Comparison of ENCODE assay signal across 1 cellular context in genomic region chr16:23148513-23149266, GRCh38.
TF ChIP-seq lines count a peak whose summit lies in the region.

No MANE protein-coding gene starts in this region.

TF ChIP-seq in HepG2, 621 proteins besides CTCF, POLR2A, EP300 and RAD21 (continued from another document):
- TF ChIP-seq AFF4 (CRISPR knock-in tag; IDR thresholded peaks at IDR 0.05) (no peak), TEAD3 (CRISPR knock-in tag; optimal IDR thresholded peaks at IDR 0.05; ENCODE audit: borderline replicate concordance) (peak; percentile 10), SP140L (CRISPR knock-in tag; IDR thresholded peaks at IDR 0.05; ENCODE audit: borderline replicate concordance) (no peak), KMT2A (CRISPR knock-in tag; IDR thresholded peaks at IDR 0.05) (peak; percentile 85), ZNF33B (CRISPR knock-in tag; IDR thresholded peaks at IDR 0.05) (0 out of 2 replicates have a peak, but pooled peaks have one; percentile 29), SUZ12 (IDR thresholded peaks at IDR 0.05; ENCODE audit: low read depth, low read length) (no peak), ZNF841 (CRISPR knock-in tag; IDR thresholded peaks at IDR 0.05; ENCODE audit: borderline replicate concordance) (peak; percentile 76; the same call in 1 of the 2 replicates), MAFG (CRISPR knock-in tag; IDR thresholded peaks at IDR 0.05) (peak; percentile 49; the same call in 1 of the 2 replicates), ZC3H13 (CRISPR knock-in tag; IDR thresholded peaks at IDR 0.05) (peak; percentile 88), POLR2G (IDR thresholded peaks at IDR 0.05; ENCODE audit: low read depth, low read length) (peak; percentile 64), PHF20 (CRISPR knock-in tag; IDR thresholded peaks at IDR 0.05) (peak; percentile 42), CENPX (CRISPR knock-in tag; IDR thresholded peaks at IDR 0.05) (no peak), ZNF503 (CRISPR knock-in tag; IDR thresholded peaks at IDR 0.05) (peak; percentile 67; the same call in 1 of the 2 replicates), TCF7 (IDR thresholded peaks at IDR 0.05; ENCODE audit: low read depth) (peak; percentile 17; the same call in 1 of the 2 replicates), CREB3 (CRISPR knock-in tag; IDR thresholded peaks at IDR 0.05) (peak; percentile 86; the same call in 1 of the 2 replicates), ISL2 (CRISPR knock-in tag; IDR thresholded peaks at IDR 0.05) (0 out of 2 replicates have a peak, but pooled peaks have one; percentile 28), ZNF7 (CRISPR knock-in tag; IDR thresholded peaks at IDR 0.05) (0 out of 2 replicates have a peak, but pooled peaks have one; percentile 14), ZNF670 (CRISPR knock-in tag; IDR thresholded peaks at IDR 0.05; ENCODE audit: borderline replicate concordance) (no peak; the same call in 1 of the 2 replicates), RNF219 (CRISPR knock-in tag; IDR thresholded peaks at IDR 0.05) (no peak), GPN1 (CRISPR knock-in tag; IDR thresholded peaks at IDR 0.05; ENCODE audit: borderline replicate concordance) (no peak; the same call in 1 of the 2 replicates), ZNF558 (CRISPR knock-in tag; IDR thresholded peaks at IDR 0.05; ENCODE audit: borderline replicate concordance) (no peak; the same call in 1 of the 2 replicates), RXRB (CRISPR knock-in tag; IDR thresholded peaks at IDR 0.05; ENCODE audit: borderline replicate concordance) (peak; percentile 86), ZNF230 (CRISPR knock-in tag; IDR thresholded peaks at IDR 0.05) (peak; percentile 58; the same call in 1 of the 2 replicates), MBD4 (IDR thresholded peaks at IDR 0.05; ENCODE audit: borderline replicate concordance, low read length) (no peak), MTA3 (CRISPR knock-in tag; IDR thresholded peaks at IDR 0.05) (no peak), ZNF768 (CRISPR knock-in tag; IDR thresholded peaks at IDR 0.05) (peak; percentile 88; the same call in 1 of the 2 replicates)
- TF ChIP-seq, protein P1, sequence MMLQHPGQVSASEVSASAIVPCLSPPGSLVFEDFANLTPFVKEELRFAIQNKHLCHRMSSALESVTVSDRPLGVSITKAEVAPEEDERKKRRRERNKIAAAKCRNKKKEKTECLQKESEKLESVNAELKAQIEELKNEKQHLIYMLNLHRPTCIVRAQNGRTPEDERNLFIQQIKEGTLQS (CRISPR knock-in tag; IDR thresholded peaks at IDR 0.05), result peak; percentile 59; the same call in 1 of the 2 replicates
- TF ChIP-seq, protein P2, sequence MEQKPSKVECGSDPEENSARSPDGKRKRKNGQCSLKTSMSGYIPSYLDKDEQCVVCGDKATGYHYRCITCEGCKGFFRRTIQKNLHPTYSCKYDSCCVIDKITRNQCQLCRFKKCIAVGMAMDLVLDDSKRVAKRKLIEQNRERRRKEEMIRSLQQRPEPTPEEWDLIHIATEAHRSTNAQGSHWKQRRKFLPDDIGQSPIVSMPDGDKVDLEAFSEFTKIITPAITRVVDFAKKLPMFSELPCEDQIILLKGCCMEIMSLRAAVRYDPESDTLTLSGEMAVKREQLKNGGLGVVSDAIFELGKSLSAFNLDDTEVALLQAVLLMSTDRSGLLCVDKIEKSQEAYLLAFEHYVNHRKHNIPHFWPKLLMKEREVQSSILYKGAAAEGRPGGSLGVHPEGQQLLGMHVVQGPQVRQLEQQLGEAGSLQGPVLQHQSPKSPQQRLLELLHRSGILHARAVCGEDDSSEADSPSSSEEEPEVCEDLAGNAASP (CRISPR knock-in tag; IDR thresholded peaks at IDR 0.05; ENCODE audit: borderline replicate concordance), result peak; percentile 95
- TF ChIP-seq, protein P3, sequence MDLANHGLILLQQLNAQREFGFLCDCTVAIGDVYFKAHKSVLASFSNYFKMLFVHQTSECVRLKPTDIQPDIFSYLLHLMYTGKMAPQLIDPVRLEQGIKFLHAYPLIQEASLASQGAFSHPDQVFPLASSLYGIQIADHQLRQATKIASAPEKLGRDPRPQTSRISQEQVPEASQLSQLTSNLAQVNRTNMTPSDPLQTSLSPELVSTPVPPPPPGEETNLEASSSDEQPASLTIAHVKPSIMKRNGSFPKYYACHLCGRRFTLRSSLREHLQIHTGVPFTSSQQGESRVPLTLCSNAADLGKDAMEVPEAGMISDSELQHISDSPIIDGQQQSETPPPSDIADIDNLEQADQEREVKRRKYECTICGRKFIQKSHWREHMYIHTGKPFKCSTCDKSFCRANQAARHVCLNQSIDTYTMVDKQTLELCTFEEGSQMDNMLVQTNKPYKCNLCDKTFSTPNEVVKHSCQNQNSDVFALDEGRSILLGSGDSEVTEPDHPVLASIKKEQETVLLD (CRISPR knock-in tag; IDR thresholded peaks at IDR 0.05; ENCODE audit: low read depth), result peak; percentile 90
